ENCODE assay signal across 2 cellular contexts in the genomic region with DNA sequence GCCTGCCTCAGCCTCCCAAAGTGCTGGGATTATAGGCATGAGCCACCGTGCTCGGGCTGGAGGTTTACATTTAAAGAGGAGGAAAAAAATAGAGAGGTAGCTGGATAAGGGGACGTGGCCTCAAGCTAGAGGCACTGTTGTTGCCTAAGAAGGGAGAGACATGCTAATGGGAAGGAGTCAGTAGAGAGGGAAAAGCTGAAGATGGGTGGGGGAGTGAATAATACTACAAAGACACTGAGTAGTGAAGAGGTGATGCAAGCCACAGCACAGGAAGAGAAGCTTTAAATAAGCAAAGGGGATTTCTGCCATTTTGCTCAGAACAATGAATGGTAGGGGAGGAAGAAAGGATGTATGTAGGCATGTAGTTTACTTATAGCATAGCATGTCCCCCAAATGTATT.
TF ChIP-seq lines count a peak whose summit lies in the region.

No MANE protein-coding gene starts in this region.

TF ChIP-seq in GM12878, 131 proteins besides CTCF, POLR2A, EP300 and RAD21:
- no peak for TF ChIP-seq SREBF2 (IDR thresholded peaks at IDR 0.05; ENCODE audit: low read length)
- no peak for TF ChIP-seq STAT1 (conservative IDR thresholded peaks at IDR 0.05)
- TF ChIP-seq, protein P1, sequence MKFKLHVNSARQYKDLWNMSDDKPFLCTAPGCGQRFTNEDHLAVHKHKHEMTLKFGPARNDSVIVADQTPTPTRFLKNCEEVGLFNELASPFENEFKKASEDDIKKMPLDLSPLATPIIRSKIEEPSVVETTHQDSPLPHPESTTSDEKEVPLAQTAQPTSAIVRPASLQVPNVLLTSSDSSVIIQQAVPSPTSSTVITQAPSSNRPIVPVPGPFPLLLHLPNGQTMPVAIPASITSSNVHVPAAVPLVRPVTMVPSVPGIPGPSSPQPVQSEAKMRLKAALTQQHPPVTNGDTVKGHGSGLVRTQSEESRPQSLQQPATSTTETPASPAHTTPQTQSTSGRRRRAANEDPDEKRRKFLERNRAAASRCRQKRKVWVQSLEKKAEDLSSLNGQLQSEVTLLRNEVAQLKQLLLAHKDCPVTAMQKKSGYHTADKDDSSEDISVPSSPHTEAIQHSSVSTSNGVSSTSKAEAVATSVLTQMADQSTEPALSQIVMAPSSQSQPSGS (IDR thresholded peaks at IDR 0.05; ENCODE audit: low read length): no peak
- TF ChIP-seq, protein P2, sequence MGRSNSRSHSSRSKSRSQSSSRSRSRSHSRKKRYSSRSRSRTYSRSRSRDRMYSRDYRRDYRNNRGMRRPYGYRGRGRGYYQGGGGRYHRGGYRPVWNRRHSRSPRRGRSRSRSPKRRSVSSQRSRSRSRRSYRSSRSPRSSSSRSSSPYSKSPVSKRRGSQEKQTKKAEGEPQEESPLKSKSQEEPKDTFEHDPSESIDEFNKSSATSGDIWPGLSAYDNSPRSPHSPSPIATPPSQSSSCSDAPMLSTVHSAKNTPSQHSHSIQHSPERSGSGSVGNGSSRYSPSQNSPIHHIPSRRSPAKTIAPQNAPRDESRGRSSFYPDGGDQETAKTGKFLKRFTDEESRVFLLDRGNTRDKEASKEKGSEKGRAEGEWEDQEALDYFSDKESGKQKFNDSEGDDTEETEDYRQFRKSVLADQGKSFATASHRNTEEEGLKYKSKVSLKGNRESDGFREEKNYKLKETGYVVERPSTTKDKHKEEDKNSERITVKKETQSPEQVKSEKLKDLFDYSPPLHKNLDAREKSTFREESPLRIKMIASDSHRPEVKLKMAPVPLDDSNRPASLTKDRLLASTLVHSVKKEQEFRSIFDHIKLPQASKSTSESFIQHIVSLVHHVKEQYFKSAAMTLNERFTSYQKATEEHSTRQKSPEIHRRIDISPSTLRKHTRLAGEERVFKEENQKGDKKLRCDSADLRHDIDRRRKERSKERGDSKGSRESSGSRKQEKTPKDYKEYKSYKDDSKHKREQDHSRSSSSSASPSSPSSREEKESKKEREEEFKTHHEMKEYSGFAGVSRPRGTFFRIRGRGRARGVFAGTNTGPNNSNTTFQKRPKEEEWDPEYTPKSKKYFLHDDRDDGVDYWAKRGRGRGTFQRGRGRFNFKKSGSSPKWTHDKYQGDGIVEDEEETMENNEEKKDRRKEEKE (IDR thresholded peaks at IDR 0.05): no peak
- no peak for TF ChIP-seq EZH2 (IDR thresholded peaks at IDR 0.05; ENCODE audit: borderline replicate concordance, control insufficient read depth, low read depth, low read length)
- no peak for TF ChIP-seq SRF (IDR thresholded peaks at IDR 0.05; ENCODE audit: low read depth in 2 of 2, low read length in 2 of 2)
- no peak for TF ChIP-seq CHD1 (IDR thresholded peaks at IDR 0.05; ENCODE audit: low read depth, low read length)
- no peak for TF ChIP-seq SMC3 (IDR thresholded peaks at IDR 0.05; ENCODE audit: borderline replicate concordance, low read length)
- no peak for TF ChIP-seq SPI1 (IDR thresholded peaks at IDR 0.05; ENCODE audit: borderline replicate concordance, insufficient read depth, low read depth, low read length)
- TF ChIP-seq, protein P3, sequence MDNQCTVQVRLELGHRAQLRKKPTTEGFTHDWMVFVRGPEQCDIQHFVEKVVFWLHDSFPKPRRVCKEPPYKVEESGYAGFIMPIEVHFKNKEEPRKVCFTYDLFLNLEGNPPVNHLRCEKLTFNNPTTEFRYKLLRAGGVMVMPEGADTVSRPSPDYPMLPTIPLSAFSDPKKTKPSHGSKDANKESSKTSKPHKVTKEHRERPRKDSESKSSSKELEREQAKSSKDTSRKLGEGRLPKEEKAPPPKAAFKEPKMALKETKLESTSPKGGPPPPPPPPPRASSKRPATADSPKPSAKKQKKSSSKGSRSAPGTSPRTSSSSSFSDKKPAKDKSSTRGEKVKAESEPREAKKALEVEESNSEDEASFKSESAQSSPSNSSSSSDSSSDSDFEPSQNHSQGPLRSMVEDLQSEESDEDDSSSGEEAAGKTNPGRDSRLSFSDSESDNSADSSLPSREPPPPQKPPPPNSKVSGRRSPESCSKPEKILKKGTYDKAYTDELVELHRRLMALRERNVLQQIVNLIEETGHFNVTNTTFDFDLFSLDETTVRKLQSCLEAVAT (IDR thresholded peaks at IDR 0.05): no peak
- TF ChIP-seq ZNF24 (IDR thresholded peaks at IDR 0.05): no peak
- TF ChIP-seq, protein P4, sequence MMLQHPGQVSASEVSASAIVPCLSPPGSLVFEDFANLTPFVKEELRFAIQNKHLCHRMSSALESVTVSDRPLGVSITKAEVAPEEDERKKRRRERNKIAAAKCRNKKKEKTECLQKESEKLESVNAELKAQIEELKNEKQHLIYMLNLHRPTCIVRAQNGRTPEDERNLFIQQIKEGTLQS (IDR thresholded peaks at IDR 0.05; ENCODE audit: borderline replicate concordance, extremely low read depth, low read depth, low read length): no peak
- no peak for TF ChIP-seq SIX5 (IDR thresholded peaks at IDR 0.05; ENCODE audit: low read depth, low read length, severe bottlenecking)

TF ChIP-seq in SK-N-SH, 30 proteins besides CTCF, POLR2A, EP300 and RAD21:
- TF ChIP-seq MEF2A (IDR thresholded peaks at IDR 0.05; ENCODE audit: borderline replicate concordance, low read depth) (no peak), YY1 (IDR thresholded peaks at IDR 0.05; ENCODE audit: low read depth) (no peak), TCF12 (IDR thresholded peaks at IDR 0.05) (no peak), RXRA (IDR thresholded peaks at IDR 0.05; ENCODE audit: borderline replicate concordance, low read depth) (no peak), RCOR1 (IDR thresholded peaks at IDR 0.05; ENCODE audit: low read length) (no peak), RFX5 (IDR thresholded peaks at IDR 0.05; ENCODE audit: low read length) (no peak), NFIC (IDR thresholded peaks at IDR 0.05; ENCODE audit: borderline replicate concordance) (no peak), GATA2 (CRISPR knock-in tag; IDR thresholded peaks at IDR 0.05) (no peak)
- TF ChIP-seq, protein P5, sequence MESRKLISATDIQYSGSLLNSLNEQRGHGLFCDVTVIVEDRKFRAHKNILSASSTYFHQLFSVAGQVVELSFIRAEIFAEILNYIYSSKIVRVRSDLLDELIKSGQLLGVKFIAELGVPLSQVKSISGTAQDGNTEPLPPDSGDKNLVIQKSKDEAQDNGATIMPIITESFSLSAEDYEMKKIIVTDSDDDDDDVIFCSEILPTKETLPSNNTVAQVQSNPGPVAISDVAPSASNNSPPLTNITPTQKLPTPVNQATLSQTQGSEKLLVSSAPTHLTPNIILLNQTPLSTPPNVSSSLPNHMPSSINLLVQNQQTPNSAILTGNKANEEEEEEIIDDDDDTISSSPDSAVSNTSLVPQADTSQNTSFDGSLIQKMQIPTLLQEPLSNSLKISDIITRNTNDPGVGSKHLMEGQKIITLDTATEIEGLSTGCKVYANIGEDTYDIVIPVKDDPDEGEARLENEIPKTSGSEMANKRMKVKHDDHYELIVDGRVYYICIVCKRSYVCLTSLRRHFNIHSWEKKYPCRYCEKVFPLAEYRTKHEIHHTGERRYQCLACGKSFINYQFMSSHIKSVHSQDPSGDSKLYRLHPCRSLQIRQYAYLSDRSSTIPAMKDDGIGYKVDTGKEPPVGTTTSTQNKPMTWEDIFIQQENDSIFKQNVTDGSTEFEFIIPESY (IDR thresholded peaks at IDR 0.05; ENCODE audit: borderline replicate concordance, low read depth): no peak
- TF ChIP-seq, protein P6, sequence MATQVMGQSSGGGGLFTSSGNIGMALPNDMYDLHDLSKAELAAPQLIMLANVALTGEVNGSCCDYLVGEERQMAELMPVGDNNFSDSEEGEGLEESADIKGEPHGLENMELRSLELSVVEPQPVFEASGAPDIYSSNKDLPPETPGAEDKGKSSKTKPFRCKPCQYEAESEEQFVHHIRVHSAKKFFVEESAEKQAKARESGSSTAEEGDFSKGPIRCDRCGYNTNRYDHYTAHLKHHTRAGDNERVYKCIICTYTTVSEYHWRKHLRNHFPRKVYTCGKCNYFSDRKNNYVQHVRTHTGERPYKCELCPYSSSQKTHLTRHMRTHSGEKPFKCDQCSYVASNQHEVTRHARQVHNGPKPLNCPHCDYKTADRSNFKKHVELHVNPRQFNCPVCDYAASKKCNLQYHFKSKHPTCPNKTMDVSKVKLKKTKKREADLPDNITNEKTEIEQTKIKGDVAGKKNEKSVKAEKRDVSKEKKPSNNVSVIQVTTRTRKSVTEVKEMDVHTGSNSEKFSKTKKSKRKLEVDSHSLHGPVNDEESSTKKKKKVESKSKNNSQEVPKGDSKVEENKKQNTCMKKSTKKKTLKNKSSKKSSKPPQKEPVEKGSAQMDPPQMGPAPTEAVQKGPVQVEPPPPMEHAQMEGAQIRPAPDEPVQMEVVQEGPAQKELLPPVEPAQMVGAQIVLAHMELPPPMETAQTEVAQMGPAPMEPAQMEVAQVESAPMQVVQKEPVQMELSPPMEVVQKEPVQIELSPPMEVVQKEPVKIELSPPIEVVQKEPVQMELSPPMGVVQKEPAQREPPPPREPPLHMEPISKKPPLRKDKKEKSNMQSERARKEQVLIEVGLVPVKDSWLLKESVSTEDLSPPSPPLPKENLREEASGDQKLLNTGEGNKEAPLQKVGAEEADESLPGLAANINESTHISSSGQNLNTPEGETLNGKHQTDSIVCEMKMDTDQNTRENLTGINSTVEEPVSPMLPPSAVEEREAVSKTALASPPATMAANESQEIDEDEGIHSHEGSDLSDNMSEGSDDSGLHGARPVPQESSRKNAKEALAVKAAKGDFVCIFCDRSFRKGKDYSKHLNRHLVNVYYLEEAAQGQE (IDR thresholded peaks at IDR 0.05; ENCODE audit: low read depth, low read length): no peak
